Comparison of ENCODE assay signal across 8 cellular contexts in the genomic region with DNA sequence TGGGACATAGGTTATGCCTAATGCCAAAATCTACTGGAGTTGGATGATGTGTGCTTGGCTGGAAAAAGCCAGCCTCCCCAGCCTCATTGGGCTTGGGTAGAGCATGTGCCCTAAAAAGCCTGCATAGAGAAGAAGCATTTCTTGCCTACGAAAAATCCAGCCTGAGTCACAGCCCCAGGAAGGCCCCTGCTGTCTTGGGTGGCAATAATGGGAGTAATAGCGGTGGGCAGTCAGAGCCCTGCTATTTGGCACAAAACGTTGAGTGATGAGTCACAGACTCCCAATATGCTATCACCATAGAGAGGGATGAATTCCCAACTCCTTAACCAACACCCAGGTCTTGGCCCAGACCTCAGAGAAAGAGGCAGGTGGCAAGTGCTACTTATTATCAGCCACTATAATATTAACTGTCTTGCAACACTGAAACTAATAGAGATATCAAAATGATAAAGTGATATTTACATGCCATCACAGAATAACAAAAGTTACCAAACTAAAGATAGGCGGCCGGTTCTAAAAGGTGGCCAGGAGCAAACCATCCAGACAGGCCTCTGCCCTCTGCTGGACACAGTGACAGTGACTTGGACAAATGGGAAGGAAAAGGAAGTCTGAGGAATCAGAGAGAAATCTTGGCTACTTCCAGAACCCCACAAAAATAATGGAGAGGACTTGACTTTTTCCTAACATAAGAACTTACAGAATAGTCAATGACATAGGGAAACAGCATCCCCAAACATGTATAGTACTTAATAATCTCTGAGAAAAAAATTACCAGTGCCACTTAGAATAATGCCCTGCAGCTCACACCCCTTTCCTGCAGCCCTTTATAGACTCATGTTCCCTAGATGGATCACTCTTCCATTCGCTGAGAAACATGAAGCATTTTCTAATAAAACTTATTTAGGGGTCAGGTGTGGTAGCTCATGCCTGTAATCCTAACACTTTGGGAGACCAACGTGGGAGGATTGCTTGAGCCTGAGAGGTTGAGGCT. TPM values are rescaled to one million over a fixed set of nuclear protein-coding genes. Genes with fewer than 3 reads are reported as not detected.
DNase-seq lines count a peak whose midpoint lies in the region; ATAC-seq and TF ChIP-seq lines count a peak whose summit lies in the region.

No MANE protein-coding gene starts in this region.

- H3K9me3 ChIP-seq in MG63 (no peaks in the 10 kb centered on the region), neural cell (ENCODE audit: low read length) (no peaks in the 10 kb centered on the region)

- no peaks in the 10 kb centered on the region for H3K79me2 ChIP-seq in neural cell (replicated peaks; ENCODE audit: insufficient read depth, low read length)

- H3F3A ChIP-seq in neural cell (ENCODE audit: insufficient read depth, low read length, poor library complexity, severe bottlenecking): no peaks in the 10 kb centered on the region

- intact Hi-C loops in dorsolateral prefrontal cortex (cut with DNase I): loop anchor here in 1 of 2 donors (10.0 kb wide), 1 partner anchor 222 kb away; no protein-coding TSS in a partner anchor

- H3K36me3 Mint-ChIP-seq in effector memory CD8-positive, alpha-beta T cell (ENCODE audit: insufficient read depth): peaks cover 39% of the 10 kb centered on the region

- H3K4me3 ChIP-seq in MG63 (no peak overlapping the region), dorsolateral prefrontal cortex (no peak overlapping the region), neural cell (ENCODE audit: low read length) (no peak overlapping the region)

- no peak for TF ChIP-seq EP300 in neural cell (conservative IDR thresholded peaks at IDR 0.05; ENCODE audit: poor library complexity, severe bottlenecking)

- TF ChIP-seq CTCF in dorsolateral prefrontal cortex (IDR thresholded peaks at IDR 0.05 in 54 of 56, conservative IDR thresholded peaks at IDR 0.05 in 2 of 56; ENCODE audit: low read depth in 1 of 56, partially characterized antibody in 56 of 56): peak in 51 of 56 donors; percentile 19 to 61 (median 40)
- peak; percentile 46 for TF ChIP-seq CTCF in neural cell (IDR thresholded peaks at IDR 0.05; ENCODE audit: poor library complexity, severe bottlenecking)

- H3K9ac ChIP-seq in neural cell (ENCODE audit: low read length): no peak overlapping the region

- H3K36me3 ChIP-seq in MG63: peaks cover 84% of the 10 kb centered on the region
- no peaks in the 10 kb centered on the region for H3K36me3 ChIP-seq in neural cell (ENCODE audit: insufficient read depth, low read length)

- H3K27me3 ChIP-seq in MG63 (no peaks in the 10 kb centered on the region), dorsolateral prefrontal cortex (no peaks in the 10 kb centered on the region), neural cell (ENCODE audit: insufficient read depth, low read depth, low read length) (no peaks in the 10 kb centered on the region)

- H3K4me3 Mint-ChIP-seq in effector memory CD8-positive, alpha-beta T cell: no peak overlapping the region

- H2AFZ ChIP-seq in neural cell (ENCODE audit: low read depth, low read length): no peak overlapping the region

- TF ChIP-seq RAD21 in neural cell (conservative IDR thresholded peaks at IDR 0.05): no peak

- H3K9me3 Mint-ChIP-seq in effector memory CD8-positive, alpha-beta T cell: no peaks in the 10 kb centered on the region

- no peak overlapping the region for H3K4me2 ChIP-seq in neural cell (ENCODE audit: low read length)

- no peaks in the 10 kb centered on the region for H4K20me1 ChIP-seq in neural cell (ENCODE audit: insufficient read depth)

- H3K27me3 Mint-ChIP-seq in effector memory CD8-positive, alpha-beta T cell: no peaks in the 10 kb centered on the region

- ATAC-seq in effector memory CD8-positive, alpha-beta T cell (replicated peaks): no peak
- ATAC-seq in HG02884 (IDR thresholded peaks at IDR 0.05; ENCODE audit: unreplicated experiment): no peak

- peaks cover 0 to 3% of the 10 kb centered on the region in 2 donors for H3K4me1 Mint-ChIP-seq in effector memory CD8-positive, alpha-beta T cell (ENCODE audit: low read depth in 2 of 2)

- H3K27ac ChIP-seq in dorsolateral prefrontal cortex: peak overlapping the region in 6 of 59 donors; percentile 2 to 62 (median 8)
- H3K27ac ChIP-seq in neural cell (ENCODE audit: low read length): no peak overlapping the region

- H3K27ac Mint-ChIP-seq in effector memory CD8-positive, alpha-beta T cell: no peak overlapping the region

- DNase-seq in COLO829 (ENCODE audit: low spot score) (peak; percentile 23), MG63 (peak; percentile 98), dorsolateral prefrontal cortex (no peak), ecto neural progenitor cell (ENCODE audit: low spot score) (no peak), NCI-H1436 treated with DMSO at 0.1 percent for 48 hours (lab: John Stamatoyannopoulos, UW) (no peak)
- DNase-seq in effector memory CD8-positive, alpha-beta T cell: no peak

- no peaks in the 10 kb centered on the region for H3K9me2 ChIP-seq in neural cell (ENCODE audit: insufficient read depth, low read length)

TF ChIP-seq in neural cell, 6 proteins besides CTCF, POLR2A, EP300 and RAD21:
- TF ChIP-seq SMC3 (conservative IDR thresholded peaks at IDR 0.05; ENCODE audit: poor library complexity) (peak; percentile 59), MXI1 (conservative IDR thresholded peaks at IDR 0.05; ENCODE audit: poor library complexity, severe bottlenecking) (no peak), TAF1 (IDR thresholded peaks at IDR 0.05; ENCODE audit: low read depth) (no peak), EZH2 (IDR thresholded peaks at IDR 0.05; ENCODE audit: borderline replicate concordance, insufficient read depth, low read length, poor library complexity, severe bottlenecking) (no peak), POLR2AphosphoS5 (IDR thresholded peaks at IDR 0.05) (no peak)
- TF ChIP-seq, protein P1, sequence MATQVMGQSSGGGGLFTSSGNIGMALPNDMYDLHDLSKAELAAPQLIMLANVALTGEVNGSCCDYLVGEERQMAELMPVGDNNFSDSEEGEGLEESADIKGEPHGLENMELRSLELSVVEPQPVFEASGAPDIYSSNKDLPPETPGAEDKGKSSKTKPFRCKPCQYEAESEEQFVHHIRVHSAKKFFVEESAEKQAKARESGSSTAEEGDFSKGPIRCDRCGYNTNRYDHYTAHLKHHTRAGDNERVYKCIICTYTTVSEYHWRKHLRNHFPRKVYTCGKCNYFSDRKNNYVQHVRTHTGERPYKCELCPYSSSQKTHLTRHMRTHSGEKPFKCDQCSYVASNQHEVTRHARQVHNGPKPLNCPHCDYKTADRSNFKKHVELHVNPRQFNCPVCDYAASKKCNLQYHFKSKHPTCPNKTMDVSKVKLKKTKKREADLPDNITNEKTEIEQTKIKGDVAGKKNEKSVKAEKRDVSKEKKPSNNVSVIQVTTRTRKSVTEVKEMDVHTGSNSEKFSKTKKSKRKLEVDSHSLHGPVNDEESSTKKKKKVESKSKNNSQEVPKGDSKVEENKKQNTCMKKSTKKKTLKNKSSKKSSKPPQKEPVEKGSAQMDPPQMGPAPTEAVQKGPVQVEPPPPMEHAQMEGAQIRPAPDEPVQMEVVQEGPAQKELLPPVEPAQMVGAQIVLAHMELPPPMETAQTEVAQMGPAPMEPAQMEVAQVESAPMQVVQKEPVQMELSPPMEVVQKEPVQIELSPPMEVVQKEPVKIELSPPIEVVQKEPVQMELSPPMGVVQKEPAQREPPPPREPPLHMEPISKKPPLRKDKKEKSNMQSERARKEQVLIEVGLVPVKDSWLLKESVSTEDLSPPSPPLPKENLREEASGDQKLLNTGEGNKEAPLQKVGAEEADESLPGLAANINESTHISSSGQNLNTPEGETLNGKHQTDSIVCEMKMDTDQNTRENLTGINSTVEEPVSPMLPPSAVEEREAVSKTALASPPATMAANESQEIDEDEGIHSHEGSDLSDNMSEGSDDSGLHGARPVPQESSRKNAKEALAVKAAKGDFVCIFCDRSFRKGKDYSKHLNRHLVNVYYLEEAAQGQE (IDR thresholded peaks at IDR 0.05; ENCODE audit: borderline replicate concordance): no peak

RNA-seq across cellular contexts. Expression of a gene that starts 51.9 kb away (rescaled TPM):
- total RNA-seq in MG63 (2014; rRNA removed; shearing (Covaris generic); ENCODE audit: low replicate concordance): not detected in 2 replicates
- under 1 TPM in 6 of 120 experiments, not detected in 114; 0.13 to 0.39 (median 0.22) TPM for total RNA-seq in dorsolateral prefrontal cortex
- polyA plus RNA-seq in neural cell: not detected in 2 replicates
- not detected in 2 replicates for polyA minus RNA-seq in neural cell

Comparison
In these comparisons a context has a peak if more than half of its experiments do, and no peak if none do; other contexts are left out.
1. DNase-seq: peak in COLO829 (single experiment) and MG63 (single experiment); none in dorsolateral prefrontal cortex (0 of 10), ecto neural progenitor cell (single experiment), NCI-H1436 treated with DMSO at 0.1 percent for 48 hours (single experiment) and effector memory CD8-positive, alpha-beta T cell (0 of 3).